In genomic region chr19:29324717-29325116, GRCh38 we compare ENCODE assay signal across 16 cellular contexts.
A peak's percentile ranks its signal among the peaks of the same experiment; 100 is the strongest.
DNase-seq lines count a peak whose midpoint lies in the region; ATAC-seq and TF ChIP-seq lines count a peak whose summit lies in the region.
"Had no signal": no experiment of that assay in that cellular context is flagged by ENCODE, and none has a peak within 500 bp of the region (broad histone marks: within the 10 kb centered on the region; RNA-seq: fewer than 3 reads in every experiment).

No MANE protein-coding gene starts in this region.

- H3K36me3 Mint-ChIP-seq in osteocyte (ENCODE audit: unreplicated experiment): no peaks in the 10 kb centered on the region

- intact Hi-C loops in heart left ventricle (cut with DNase I): no loop called here
- intact Hi-C loops in esophagus muscularis mucosa (cut with DNase I): no loop called here
- intact Hi-C loops in mucosa of descending colon (cut with DNase I, micrococcal nuclease): no loop called here

- TF ChIP-seq CTCF in right atrium auricular region (IDR thresholded peaks at IDR 0.05) (no peak), heart left ventricle (IDR thresholded peaks at IDR 0.05) (no peak), esophagus muscularis mucosa (IDR thresholded peaks at IDR 0.05) (no peak), osteocyte (IDR thresholded peaks at IDR 0.05) (no peak), mucosa of descending colon (IDR thresholded peaks at IDR 0.05) (no peak)

- H3K9me3 ChIP-seq in right atrium auricular region (no peaks in the 10 kb centered on the region), heart left ventricle (peaks cover 0 to 6% (median 0%) of the 10 kb centered on the region in 12 donors), esophagus muscularis mucosa (no peaks in the 10 kb centered on the region), mucosa of descending colon (no peaks in the 10 kb centered on the region)

- H3K9me3 Mint-ChIP-seq in osteocyte (ENCODE audit: unreplicated experiment): peaks cover 23% of the 10 kb centered on the region

- H3K4me1 ChIP-seq in right atrium auricular region: no peaks in the 10 kb centered on the region
- no peaks in the 10 kb centered on the region for H3K4me1 ChIP-seq in heart left ventricle
- H3K4me1 ChIP-seq in esophagus muscularis mucosa: no peaks in the 10 kb centered on the region
- H3K4me1 ChIP-seq in mucosa of descending colon (ENCODE audit: low read depth): no peaks in the 10 kb centered on the region

- H3K4me3 ChIP-seq in right atrium auricular region: no peak overlapping the region
- H3K4me3 ChIP-seq in heart left ventricle: no peak overlapping the region
- H3K4me3 ChIP-seq in esophagus muscularis mucosa: no peak overlapping the region
- H3K4me3 ChIP-seq in mucosa of descending colon: no peak overlapping the region
- H3K4me3 ChIP-seq: GM12878, GM23248 had no signal

- no peak overlapping the region for H3K27ac Mint-ChIP-seq in osteocyte (ENCODE audit: unreplicated experiment)
- H3K27ac Mint-ChIP-seq: B cell; CD4-positive, alpha-beta T cell had no signal

- H3K27me3 ChIP-seq in right atrium auricular region (no peaks in the 10 kb centered on the region), heart left ventricle (peaks cover 0 to 9% (median 0%) of the 10 kb centered on the region in 9 donors), esophagus muscularis mucosa (peaks cover 0 to 10% (median 0%) of the 10 kb centered on the region in 4 donors)

- 78 to 85% (median 79%) methylated on average over 6 of the region's 6 CpGs for WGBS in heart left ventricle, 4 donors
- 78% methylated on average over 6 of the region's 6 CpGs for WGBS in esophagus muscularis mucosa

- no peak for ATAC-seq in heart left ventricle
- no peak for ATAC-seq in mucosa of descending colon
- ATAC-seq in HG03095 (IDR thresholded peaks at IDR 0.05; ENCODE audit: unreplicated experiment): no peak
- ATAC-seq: GM12878, HCT116 had no signal

- TF ChIP-seq POLR2A in heart left ventricle (IDR thresholded peaks at IDR 0.05) (no peak), esophagus muscularis mucosa (IDR thresholded peaks at IDR 0.05; ENCODE audit: low read depth) (no peak)

- peak; percentile 5 for DNase-seq in right atrium auricular region (ENCODE audit: low spot score)
- DNase-seq in heart left ventricle: no peak
- DNase-seq in esophagus muscularis mucosa (ENCODE audit: extremely low spot score): peak; percentile 62
- DNase-seq in osteocyte (ENCODE audit: extremely low spot score, unreplicated experiment): peak; percentile 66
- DNase-seq in iPS-NIHi7 (ENCODE audit: extremely low spot score): no peak
- no peak for DNase-seq in mucosa of descending colon
- DNase-seq: ACHN; C1 segment of cervical spinal cord; Calu3; CD4-positive, alpha-beta T cell; DMS79; GM23248 had no signal

- no peak for TF ChIP-seq EP300 in esophagus muscularis mucosa (IDR thresholded peaks at IDR 0.05)

- H3K4me1 Mint-ChIP-seq in osteocyte (ENCODE audit: unreplicated experiment): no peaks in the 10 kb centered on the region
- H3K4me1 Mint-ChIP-seq: B cell had no signal

- H3K36me3 ChIP-seq in right atrium auricular region (no peaks in the 10 kb centered on the region), heart left ventricle (no peaks in the 10 kb centered on the region), esophagus muscularis mucosa (no peaks in the 10 kb centered on the region), mucosa of descending colon (ENCODE audit: low read depth) (no peaks in the 10 kb centered on the region)

- no peak overlapping the region for H3K4me3 Mint-ChIP-seq in osteocyte (ENCODE audit: unreplicated experiment)
- H3K4me3 Mint-ChIP-seq: B cell; CD4-positive, alpha-beta T cell had no signal

- no peaks in the 10 kb centered on the region for H3K27me3 Mint-ChIP-seq in osteocyte (ENCODE audit: unreplicated experiment)
- H3K27me3 Mint-ChIP-seq: B cell had no signal

- H3K27ac ChIP-seq in right atrium auricular region (no peak overlapping the region), heart left ventricle (no peak overlapping the region), esophagus muscularis mucosa (replicated peaks in 1 of 4) (no peak overlapping the region)
- H3K27ac ChIP-seq: GM23248 had no signal

Comparison
In these comparisons a context has a peak if more than half of its experiments do, and no peak if none do; other contexts are left out.
1. DNase-seq: peak in right atrium auricular region (single experiment), esophagus muscularis mucosa (single experiment) and osteocyte (single experiment); none in heart left ventricle (0 of 5), iPS-NIHi7 (single experiment) and mucosa of descending colon (0 of 3).